In the genomic region with DNA sequence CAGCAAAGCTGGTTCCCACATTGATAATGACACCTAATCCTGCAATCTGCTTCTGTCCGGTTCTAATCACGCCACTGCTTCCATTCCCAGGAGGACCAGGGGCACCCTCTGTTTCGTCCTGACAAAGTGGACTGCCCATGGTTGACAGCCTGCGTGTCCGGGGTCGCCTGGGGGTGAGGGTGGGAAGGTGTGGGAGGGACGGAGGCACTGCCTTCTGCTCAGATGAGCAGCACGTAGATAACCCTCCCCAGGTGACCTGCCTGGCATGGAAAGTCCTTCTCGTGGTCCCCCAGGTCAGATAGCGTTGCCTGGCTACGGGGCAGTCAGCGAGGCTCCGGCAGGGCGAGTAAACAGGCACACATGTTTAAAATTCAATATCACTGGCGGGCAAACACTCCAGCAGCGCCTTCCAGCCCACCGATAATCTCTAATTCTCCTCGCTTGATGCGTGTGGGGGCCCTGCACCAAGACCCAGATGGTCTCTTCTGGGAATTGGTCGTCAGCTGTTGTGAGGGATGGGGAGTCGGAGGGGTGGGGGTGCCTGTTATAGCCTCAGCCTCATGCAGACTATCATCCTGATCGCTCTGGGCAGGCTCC, we compare ENCODE assay signal across 14 cellular contexts.
"Had no signal": no experiment of that assay in that cellular context is flagged by ENCODE, and none has a peak within 500 bp of the region (broad histone marks: within the 10 kb centered on the region; RNA-seq: fewer than 3 reads in every experiment).

No MANE protein-coding gene starts in this region.

- ATAC-seq: activated CD4-positive, CD25-positive, alpha-beta regulatory T cell treated with anti-CD3 and anti-CD28 coated beads, Interleukin-2, amount 50 U/mL, for 24 hours; foreskin keratinocyte; naive thymus-derived CD8-positive, alpha-beta T cell; right lobe of liver; stimulated activated naive CD8-positive, alpha-beta T cell treated with anti-CD3 and anti-CD28 coated beads, Interleukin-15, Interleukin-2, amounts not matched to agents 100 U/mL and 50 U/mL, for 24 hours; T-cell had no signal

- H3K27ac ChIP-seq: foreskin keratinocyte, prostate gland, right lobe of liver had no signal

- H3K9me3 ChIP-seq: prostate gland, right lobe of liver had no signal

- H3K27me3 ChIP-seq: foreskin keratinocyte, right lobe of liver had no signal

- H3K27me3 Mint-ChIP-seq: T-cell had no signal

- H3K9me3 Mint-ChIP-seq: T-cell had no signal

- H3K4me3 ChIP-seq: prostate gland, right lobe of liver had no signal

- H3K4me3 Mint-ChIP-seq: naive thymus-derived CD8-positive, alpha-beta T cell; T-cell had no signal

- DNase-seq: activated CD4-positive, alpha-beta T cell treated with anti-CD3 and anti-CD28 coated beads, Interleukin-2, amount 50 U/mL, for 1 hour; activated naive CD4-positive, alpha-beta T cell; anterior cingulate cortex; cerebellar nuclear complex; effector memory CD4-positive, alpha-beta T cell; foreskin keratinocyte; head of caudate nucleus; naive thymus-derived CD8-positive, alpha-beta T cell; right lobe of liver; stimulated activated naive CD8-positive, alpha-beta T cell treated with anti-CD3 and anti-CD28 coated beads, Interleukin-15, Interleukin-2, amounts not matched to agents 100 U/mL and 50 U/mL, for 24 hours; T-cell; T-helper 9 cell had no signal

- H3K36me3 ChIP-seq: prostate gland, right lobe of liver had no signal

- H3K4me1 ChIP-seq: prostate gland, right lobe of liver had no signal

- H3K27ac Mint-ChIP-seq: T-cell had no signal
